In genomic region chr4:158347596-158347995, GRCh38 we compare ENCODE assay signal across 21 cellular contexts.
DNase-seq lines count a peak whose midpoint lies in the region; TF ChIP-seq lines count a peak whose summit lies in the region.
"Had no signal": no experiment of that assay in that cellular context is flagged by ENCODE, and none has a peak within 500 bp of the region (broad histone marks: within the 10 kb centered on the region; RNA-seq: fewer than 3 reads in every experiment).

No MANE protein-coding gene starts in this region.

- H3K4me2 ChIP-seq in smooth muscle cell, result no peak overlapping the region
- H3K4me2 ChIP-seq: A549, GM23338 had no signal

- no peaks in the 10 kb centered on the region for H3F3A ChIP-seq in smooth muscle cell (ENCODE audit: low read depth)

- H3K9me3 ChIP-seq in smooth muscle cell (replicated peaks; ENCODE audit: low read depth), result no peaks in the 10 kb centered on the region
- H3K9me3 ChIP-seq: A549, SJCRH30 had no signal

- no peaks in the 10 kb centered on the region for H3K27me3 ChIP-seq in smooth muscle cell (ENCODE audit: low read depth)
- H3K27me3 ChIP-seq: SJCRH30 had no signal

- no peaks in the 10 kb centered on the region for H4K20me1 ChIP-seq in smooth muscle cell (ENCODE audit: low read depth)

- TF ChIP-seq CTCF in AG10803 (conservative IDR thresholded peaks at IDR 0.05; ENCODE audit: low read length) (no peak), fibroblast of mammary gland (conservative IDR thresholded peaks at IDR 0.05; ENCODE audit: control insufficient read depth, insufficient read depth, low read depth, low read length) (no peak), smooth muscle cell (IDR thresholded peaks at IDR 0.05; ENCODE audit: borderline replicate concordance, insufficient read depth, poor library complexity, severe bottlenecking) (no peak)

- H3K27ac ChIP-seq in smooth muscle cell (ENCODE audit: low read depth), result peak overlapping the region; percentile 45
- H3K27ac ChIP-seq: A549, SJCRH30 had no signal

- DNase-seq in AG10803 (ENCODE audit: low read depth), result peak; percentile 47
- peak; percentile 29 for DNase-seq in amniotic epithelial cell (ENCODE audit: low read depth)
- DNase-seq in fibroblast of mammary gland (ENCODE audit: low read depth), result peak; percentile 5
- DNase-seq in smooth muscle cell (lab: John Stamatoyannopoulos, UW; ENCODE audit: unreplicated experiment), result no peak
- no peak for DNase-seq in pons (ENCODE audit: low spot score)
- no peak for DNase-seq in activated CD4-positive, alpha-beta T cell treated with anti-CD3 and anti-CD28 coated beads for 48 hours
- no peak for DNase-seq in midbrain (lab: John Stamatoyannopoulos, UW)
- DNase-seq: HCEC 1CT; IMR-90; KG1; MM.1S; NCI-H2029; NCI-H446; NCI-H526; NCI-H82; NK-92 treated with Interleukin-12 subunit alpha and Interleukin-12 subunit beta, amount 100 ng/mL, for 24 hours; PC-3; SJCRH30 had no signal

- no peaks in the 10 kb centered on the region for H3K4me1 ChIP-seq in smooth muscle cell (ENCODE audit: low read depth)
- H3K4me1 ChIP-seq: A549, SJCRH30 had no signal

- H3K79me2 ChIP-seq in smooth muscle cell (ENCODE audit: low read depth), result no peaks in the 10 kb centered on the region

- H3K36me3 ChIP-seq in smooth muscle cell (ENCODE audit: low read depth), result no peaks in the 10 kb centered on the region
- H3K36me3 ChIP-seq: SJCRH30 had no signal

- no peak overlapping the region for H2AFZ ChIP-seq in smooth muscle cell (ENCODE audit: low read depth)

- H3K4me3 ChIP-seq in AG10803 (ENCODE audit: low read length), result no peak overlapping the region
- H3K4me3 ChIP-seq in fibroblast of mammary gland (ENCODE audit: control insufficient read depth, low read depth, low read length), result no peak overlapping the region
- H3K4me3 ChIP-seq in smooth muscle cell, result no peak overlapping the region
- H3K4me3 ChIP-seq: A549, GM12878, GM23338, SJCRH30 had no signal

- H3K9ac ChIP-seq in smooth muscle cell (ENCODE audit: low read depth), result no peak overlapping the region

- 59% methylated on average over 1 of the region's 1 CpG for WGBS in smooth muscle cell (ENCODE audit: low lambda C conversion rate)

Comparison
In these comparisons a context has a peak if more than half of its experiments do, and no peak if none do; other contexts are left out.
1. DNase-seq: peak in AG10803 (single experiment), amniotic epithelial cell (single experiment) and fibroblast of mammary gland (single experiment); none in smooth muscle cell (single experiment), pons (single experiment), activated CD4-positive, alpha-beta T cell treated with anti-CD3 and anti-CD28 coated beads for 48 hours (single experiment) and midbrain (single experiment).